Comparison of ENCODE assay signal across 8 cellular contexts in genomic region chr3:196298521-196298920, GRCh38. TPM values are rescaled to one million over a fixed set of nuclear protein-coding genes. Genes with fewer than 3 reads are reported as not detected.
"Had no signal": no experiment of that assay in that cellular context is flagged by ENCODE, and none has a peak within 500 bp of the region (broad histone marks: within the 10 kb centered on the region; RNA-seq: fewer than 3 reads in every experiment).

No MANE protein-coding gene starts in this region.

- DNase-seq: GOT3, H7, HFFc6, KBM-7 had no signal

- H3K9me3 ChIP-seq: HAP-1 had no signal

- H3K27ac ChIP-seq: HL-60 had no signal

- FAIRE-seq: HTR-8/SVneo had no signal

- ATAC-seq: HCT116 had no signal

- H3K4me3 ChIP-seq: HAP-1 had no signal

- H3K4me1 ChIP-seq: HAP-1 had no signal

RNA-seq across cellular contexts. Expression of gene TM4SF19, which starts 39.7 kb away (rescaled TPM):
- total RNA-seq: H7 had no signal
